In genomic region chrX:155056877-155057792, GRCh38 we compare ENCODE assay signal across 8 cellular contexts. TPM values are rescaled to one million over a fixed set of nuclear protein-coding genes. Genes with fewer than 3 reads are reported as not detected.
DNase-seq lines count a peak whose midpoint lies in the region; ATAC-seq and TF ChIP-seq lines count a peak whose summit lies in the region.

No MANE protein-coding gene starts in this region.

- peaks cover 32% of the 10 kb centered on the region for H3K36me3 Mint-ChIP-seq in CD4-positive, alpha-beta T cell (ENCODE audit: low read depth)

- peak overlapping the region; percentile 50 for H3K4me2 ChIP-seq in trophoblast cell (ENCODE audit: low read length)

- no peak overlapping the region for H4K12ac ChIP-seq in trophoblast cell (ENCODE audit: low read depth, low read length)

- H4K8ac ChIP-seq in trophoblast cell (ENCODE audit: low read depth, low read length), result peak overlapping the region; percentile 28

- H2AK5ac ChIP-seq in trophoblast cell (ENCODE audit: low read length), result no peak overlapping the region

- H3K27ac ChIP-seq in CD4-positive, alpha-beta T cell (ENCODE audit: low read depth, low read length), result no peak overlapping the region
- H3K27ac ChIP-seq in RWPE1 (no peak overlapping the region), trophoblast cell (ENCODE audit: low read depth, low read length) (no peak overlapping the region)

- intact Hi-C loops in CD4-positive, alpha-beta T cell (cut with DNase I, micrococcal nuclease), result loop anchor here (1.0 to 5.0 kb wide), 2 partner anchors 35 to 76 kb away; partner anchors contain the start of gene F8 (in 1 of the 2)
- intact Hi-C loops in cardiac septum (cut with DNase I), result no loop called here

- CTCF ChIA-PET in CD4-positive, alpha-beta T cell (lab: Charles Lee), result interaction anchor here (0.9 to 2.6 kb wide), 2 partner anchors 8 to 77 kb away, joined by 5 to 9 read pairs; no protein-coding TSS in a partner anchor
- CTCF ChIA-PET in RWPE1 (lab: Yijun Ruan, JAX), result interaction anchor here (0.6 to 1.0 kb wide), 5 partner anchors 11 to 238 kb away, joined by 3 to 6 read pairs (median 3); no protein-coding TSS in a partner anchor

- peaks cover 5% of the 10 kb centered on the region for H3K4me1 ChIP-seq in adipocyte (ENCODE audit: control insufficient read depth, insufficient read depth, low read length)
- H3K4me1 ChIP-seq in trophoblast cell (ENCODE audit: control insufficient read depth in 1 of 2, insufficient read depth in 2 of 2, low read length in 2 of 2), result peaks cover 2 to 5% of the 10 kb centered on the region in 2 experiments

- no peaks in the 10 kb centered on the region for H3K9me3 Mint-ChIP-seq in CD4-positive, alpha-beta T cell

- H3K27ac Mint-ChIP-seq in CD4-positive, alpha-beta T cell, result peak overlapping the region; percentile 61

- POLR2A ChIA-PET in CD4-positive, alpha-beta T cell (lab: Charles Lee), result interaction anchor here (1.1 to 1.2 kb wide), 2 partner anchors 12 to 30 kb away, joined by 4 to 5 read pairs; partner anchors contain the start of gene FUNDC2
- POLR2A ChIA-PET in RWPE1 (lab: Yijun Ruan, JAX; ENCODE audit: low non-redundant PET), result no interaction called here

- no peak overlapping the region for H2AFZ ChIP-seq in trophoblast cell (ENCODE audit: insufficient read depth, low read length, poor library complexity)

- no peak overlapping the region for H3K4ac ChIP-seq in trophoblast cell (ENCODE audit: low read depth, low read length)

- TF ChIP-seq CTCF in CD4-positive, alpha-beta T cell (IDR thresholded peaks at IDR 0.05), result peak; percentile 69
- TF ChIP-seq CTCF in RWPE1 (conservative IDR thresholded peaks at IDR 0.05; ENCODE audit: low read depth), result peak; percentile 39

- H3K23ac ChIP-seq in trophoblast cell (ENCODE audit: low read length), result no peak overlapping the region

- peak; percentile 19 to 51 (median 36) for DNase-seq in CD4-positive, alpha-beta T cell
- DNase-seq in RWPE1 (ENCODE audit: low spot score), result peak; percentile 43
- peak; percentile 74 for DNase-seq in adipocyte (ENCODE audit: low read depth)
- peak; percentile 82 for DNase-seq in cardiac septum (ENCODE audit: low spot score)
- DNase-seq in trophoblast cell, result peak; percentile 49 to 82

- H3K9ac ChIP-seq in adipocyte (ENCODE audit: low read length) (peak overlapping the region; percentile 20), trophoblast cell (ENCODE audit: low read length) (no peak overlapping the region)

- no CpG with 5 or more reads among the region's 25 CpGs for WGBS in trophoblast cell (ENCODE audit: extremely low coverage, insufficient coverage, insufficient read length)

- H3K4me3 Mint-ChIP-seq in CD4-positive, alpha-beta T cell, result peak overlapping the region; percentile 85

- no peaks in the 10 kb centered on the region for H3K79me2 ChIP-seq in trophoblast cell (ENCODE audit: control insufficient read depth, insufficient read depth, low read length, poor library complexity)

- H3K36me3 ChIP-seq in adipocyte (ENCODE audit: control insufficient read depth, insufficient read depth, low read length, severe bottlenecking) (peaks cover 4% of the 10 kb centered on the region), trophoblast cell (ENCODE audit: control insufficient read depth in 1 of 2, insufficient read depth in 2 of 2, low read length in 2 of 2) (peaks cover 4 to 5% of the 10 kb centered on the region in 2 experiments)

- H3K9me3 ChIP-seq in CD4-positive, alpha-beta T cell (ENCODE audit: control insufficient read depth, low read length), result no peaks in the 10 kb centered on the region
- H3K9me3 ChIP-seq in adipocyte (ENCODE audit: control insufficient read depth, low read length), result no peaks in the 10 kb centered on the region
- no peaks in the 10 kb centered on the region for H3K9me3 ChIP-seq in trophoblast cell (ENCODE audit: insufficient read depth, low read depth, low read length)

- peak overlapping the region; percentile 39 for H3K4me3 ChIP-seq in adipocyte (ENCODE audit: low read length)
- no peak overlapping the region for H3K4me3 ChIP-seq in trophoblast cell (ENCODE audit: low read depth, low read length)

- H2BK120ac ChIP-seq in trophoblast cell (ENCODE audit: insufficient read depth, low read length, poor library complexity), result no peak overlapping the region

- H3K27me3 ChIP-seq in CD4-positive, alpha-beta T cell (ENCODE audit: control insufficient read depth, insufficient read depth, low read length), result no peaks in the 10 kb centered on the region
- H3K27me3 ChIP-seq in adipocyte (replicated peaks; ENCODE audit: control insufficient read depth, insufficient read depth, low read length) (no peaks in the 10 kb centered on the region), trophoblast cell (ENCODE audit: insufficient read depth, low read length) (no peaks in the 10 kb centered on the region)

- no peak overlapping the region for H2BK12ac ChIP-seq in trophoblast cell (ENCODE audit: low read length)

- no peaks in the 10 kb centered on the region for H3K79me1 ChIP-seq in trophoblast cell (ENCODE audit: low read length)

- no peak overlapping the region for H3K14ac ChIP-seq in trophoblast cell (ENCODE audit: low read length)

- no peak overlapping the region for H3K18ac ChIP-seq in trophoblast cell (ENCODE audit: low read length)

- peak; percentile 84 for ATAC-seq in CD4-positive, alpha-beta T cell (ENCODE audit: poor library complexity)
- peak; percentile 81 for ATAC-seq in GM19025 (IDR thresholded peaks at IDR 0.05; ENCODE audit: low read depth, unreplicated experiment)
- peak; percentile 63 for ATAC-seq in HG03575 (IDR thresholded peaks at IDR 0.05; ENCODE audit: extremely low read depth, insufficient number of reproducible peaks, low FRiP score, unreplicated experiment)
- ATAC-seq in HG03457 (IDR thresholded peaks at IDR 0.05; ENCODE audit: unreplicated experiment), result no peak

- H3K27me3 Mint-ChIP-seq in CD4-positive, alpha-beta T cell, result no peaks in the 10 kb centered on the region

- peaks cover 16% of the 10 kb centered on the region for H3K4me1 Mint-ChIP-seq in CD4-positive, alpha-beta T cell (ENCODE audit: low read depth)

- H4K91ac ChIP-seq in trophoblast cell (ENCODE audit: low read depth, low read length), result no peak overlapping the region

- no peak overlapping the region for H2BK5ac ChIP-seq in trophoblast cell (ENCODE audit: low read depth, low read length, poor library complexity)

RNA-seq across cellular contexts. Expression of gene CMC4, which starts 13.8 kb away (rescaled TPM):
- 1 to 10 TPM; 5.6 to 6.5 TPM for total RNA-seq in CD4-positive, alpha-beta T cell
- total RNA-seq in cardiac septum, result 19.4 TPM
- 11.3 and 12.8 TPM in 2 replicates for polyA plus RNA-seq in trophoblast cell (2013)

RNA-seq across cellular contexts. Expression of gene MTCP1, which starts 13.8 kb away (rescaled TPM):
- 10 to 100 TPM; 17.0 to 18.9 TPM for total RNA-seq in CD4-positive, alpha-beta T cell
- total RNA-seq in cardiac septum, result 41.4 TPM
- polyA plus RNA-seq in trophoblast cell (2013), result 21.9 and 23.6 TPM in 2 replicates

RNA-seq across cellular contexts. Expression of gene BRCC3, which starts 14.2 kb away (rescaled TPM):
- total RNA-seq in CD4-positive, alpha-beta T cell, result 10 to 100 TPM; 12.6 to 12.8 TPM
- total RNA-seq in cardiac septum, result 15.6 TPM
- 15.5 and 15.6 TPM in 2 replicates for polyA plus RNA-seq in trophoblast cell (2013)

RNA-seq across cellular contexts. Expression of gene FUNDC2, which starts 30.5 kb away (rescaled TPM):
- total RNA-seq in CD4-positive, alpha-beta T cell, result 10 to 100 TPM; 37.2 to 37.4 TPM
- total RNA-seq in cardiac septum, result 207 TPM
- polyA plus RNA-seq in trophoblast cell (2013), result 37.6 and 39.1 TPM in 2 replicates

RNA-seq across cellular contexts. Expression of gene F8, which starts 34.6 kb away (rescaled TPM):
- under 1 TPM; 0.66 to 0.67 TPM for total RNA-seq in CD4-positive, alpha-beta T cell
- 43.4 TPM for total RNA-seq in cardiac septum
- polyA plus RNA-seq in trophoblast cell (2013), result 0.60 and 0.92 TPM in 2 replicates
